8 cellular contexts compared by ENCODE assay signal in the genomic region with DNA sequence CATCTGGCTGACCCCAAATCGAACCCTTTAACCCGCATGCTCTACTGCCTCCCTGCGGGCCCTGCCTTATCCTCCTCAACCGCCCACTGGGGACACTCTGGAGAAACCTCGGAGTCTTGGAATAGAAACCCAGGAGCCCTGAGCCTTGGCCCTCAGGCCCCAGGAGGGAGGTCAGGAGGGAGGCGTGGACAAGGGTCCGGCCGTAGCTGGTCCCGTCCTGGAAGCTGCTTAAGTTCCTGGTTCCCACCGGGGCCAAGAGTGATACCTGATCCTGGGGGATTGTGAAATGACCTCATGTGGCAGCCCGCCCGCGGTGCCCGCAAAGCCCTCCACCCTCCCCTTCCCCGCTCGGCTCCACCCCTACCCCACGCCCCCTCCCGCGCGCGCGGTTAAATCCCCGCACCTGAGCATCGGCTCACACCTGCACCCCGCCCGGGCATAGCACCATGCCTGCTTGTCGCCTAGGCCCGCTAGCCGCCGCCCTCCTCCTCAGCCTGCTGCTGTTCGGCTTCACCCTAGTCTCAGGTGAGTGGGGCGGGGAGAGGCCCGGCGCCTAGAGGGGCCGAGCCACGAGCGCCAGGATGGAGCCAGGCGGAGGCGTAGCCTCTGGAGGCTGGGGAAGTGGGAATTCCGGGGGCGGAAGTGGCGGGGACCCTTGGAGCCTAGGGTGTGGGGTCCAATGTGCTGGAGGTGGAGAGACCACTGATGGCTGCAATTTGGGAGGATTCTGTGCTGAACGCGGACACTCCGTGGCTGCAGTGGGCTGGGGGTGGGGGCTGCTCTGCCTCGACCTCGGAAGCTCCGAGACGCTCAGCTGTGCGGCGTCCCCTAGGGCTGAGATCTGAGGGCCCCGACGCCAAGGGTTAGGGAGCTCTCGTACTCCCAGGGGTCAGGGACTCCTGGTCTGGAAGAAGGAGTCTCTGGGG. TPM values are rescaled to one million over a fixed set of nuclear protein-coding genes. Genes with fewer than 3 reads are reported as not detected.
DNase-seq lines count a peak whose midpoint lies in the region; ATAC-seq and TF ChIP-seq lines count a peak whose summit lies in the region.

A gene with protein sequence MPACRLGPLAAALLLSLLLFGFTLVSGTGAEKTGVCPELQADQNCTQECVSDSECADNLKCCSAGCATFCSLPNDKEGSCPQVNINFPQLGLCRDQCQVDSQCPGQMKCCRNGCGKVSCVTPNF (plus strand): TSS at position 418 of the 926 bp plus-strand sequence. CDS start 29 bp downstream, at position 447.

- peak within 1 kb of the TSS; percentile 42; the same call in 1 of the 2 replicates for H3K14ac ChIP-seq in H9 (ENCODE audit: insufficient read depth, low read length)

- in situ Hi-C loops in gastrocnemius medialis (cut with MboI; ENCODE audit: low sequenced_read_pairs in 4 of 4) = no loop called here

- no peak within 1 kb of the TSS for H3T11ph ChIP-seq in H9 (ENCODE audit: low read length)

- no peaks in the 10 kb centered on the region for H3K36me3 ChIP-seq in ACC112 (ENCODE audit: insufficient read depth, low read length)
- H3K36me3 ChIP-seq in iPS DF 6.9 (ENCODE audit: control insufficient read depth, insufficient read depth, low read length) = no peaks in the 10 kb centered on the region
- H3K36me3 ChIP-seq in gastrocnemius medialis = no peaks in the 10 kb centered on the region

- H2BK120ac ChIP-seq in H9 (ENCODE audit: low read depth, low read length, poor library complexity, severe bottlenecking) = no peak within 1 kb of the TSS

- no peak within 1 kb of the TSS for H4K91ac ChIP-seq in H9 (ENCODE audit: insufficient read length, low read depth, low read length)

- H4K5ac ChIP-seq in H9 (ENCODE audit: insufficient read length, low read depth, low read length) = no peak within 1 kb of the TSS

- peak; percentile 21 for ATAC-seq in activated CD8-positive, alpha-beta T cell treated with anti-CD3 and anti-CD28 coated beads for 36 hours
- ATAC-seq in gastrocnemius medialis = no peak
- ATAC-seq in GM21786 (IDR thresholded peaks at IDR 0.05; ENCODE audit: unreplicated experiment) = no peak
- no peak for ATAC-seq in HG03565 (IDR thresholded peaks at IDR 0.05; ENCODE audit: unreplicated experiment)

- CTCF ChIA-PET in activated CD8-positive, alpha-beta T cell treated with anti-CD3 and anti-CD28 coated beads for 36 hours (lab: Charles Lee) = interaction anchor here (0.7 to 2.1 kb wide), 4 partner anchors 20 to 301 kb away, joined by 3 to 7 read pairs (median 5); no protein-coding TSS in a partner anchor

- H2BK5ac ChIP-seq in H9 (ENCODE audit: insufficient read length, low read length) = no peak within 1 kb of the TSS

- peaks cover 0 to 2% of the 10 kb centered on the region in 2 experiments; a peak in 1 of 5 replicates for H3K9me3 Mint-ChIP-seq in H9
- H3K9me3 Mint-ChIP-seq in activated CD8-positive, alpha-beta T cell treated with anti-CD3 and anti-CD28 coated beads for 36 hours = no peaks in the 10 kb centered on the region

- H3K23me2 ChIP-seq in H9 (ENCODE audit: insufficient read length, low read depth, low read length, poor library complexity, severe bottlenecking) = peaks cover 22% of the 10 kb centered on the region

- no peak within 1 kb of the TSS for H2BK15ac ChIP-seq in H9 (ENCODE audit: low read depth, low read length)

- H2AK5ac ChIP-seq in H9 (ENCODE audit: insufficient read length, low read length) = no peak within 1 kb of the TSS

- peak within 1 kb of the TSS; percentile 58 for H3K4me2 ChIP-seq in H9 (ENCODE audit: insufficient read depth, insufficient read length, low read length)

- no peak within 1 kb of the TSS for H3K27ac ChIP-seq in ACC112 (ENCODE audit: low read depth, low read length)
- no peak within 1 kb of the TSS for H3K27ac ChIP-seq in H9 (ENCODE audit: insufficient read length, low read depth, low read length)
- H3K27ac ChIP-seq in iPS DF 6.9 (ENCODE audit: low read length) = no peak within 1 kb of the TSS
- H3K27ac ChIP-seq in gastrocnemius medialis = no peak within 1 kb of the TSS

- H3K4me1 ChIP-seq in ACC112 (ENCODE audit: control insufficient read depth, insufficient read depth, low read length, unreplicated experiment) (no peaks in the 10 kb centered on the region), H9 (ENCODE audit: insufficient read depth, low read length) (no peaks in the 10 kb centered on the region), iPS DF 6.9 (ENCODE audit: control insufficient read depth, insufficient read depth, low read length) (peaks cover 5% of the 10 kb centered on the region), gastrocnemius medialis (peaks cover 0 to 18% of the 10 kb centered on the region in 2 donors)

- H4K8ac ChIP-seq in H9 (replicated peaks; ENCODE audit: insufficient read length, low read depth, low read length) = no peak within 1 kb of the TSS

- peaks cover 26 to 33% of the 10 kb centered on the region in 2 experiments for H3K4me1 Mint-ChIP-seq in H9
- peaks cover 5% of the 10 kb centered on the region for H3K4me1 Mint-ChIP-seq in activated CD8-positive, alpha-beta T cell treated with anti-CD3 and anti-CD28 coated beads for 36 hours (ENCODE audit: low read depth)

- H3K36me3 Mint-ChIP-seq in H9 (ENCODE audit: insufficient read depth in 1 of 3, low read depth in 3 of 3) = peaks cover 5 to 17% (median 6%) of the 10 kb centered on the region in 3 experiments
- no peaks in the 10 kb centered on the region for H3K36me3 Mint-ChIP-seq in activated CD8-positive, alpha-beta T cell treated with anti-CD3 and anti-CD28 coated beads for 36 hours (ENCODE audit: low read depth)

- peak within 1 kb of the TSS; percentile 77 to 82 for H3K4me3 Mint-ChIP-seq in H9
- H3K4me3 Mint-ChIP-seq in activated CD8-positive, alpha-beta T cell treated with anti-CD3 and anti-CD28 coated beads for 36 hours = peak within 1 kb of the TSS; percentile 60

- peak; percentile 44; the same call in 2 of the 3 replicates for TF ChIP-seq CTCF in H9 (conservative IDR thresholded peaks at IDR 0.05)
- TF ChIP-seq CTCF in activated CD8-positive, alpha-beta T cell treated with anti-CD3 and anti-CD28 coated beads for 36 hours (IDR thresholded peaks at IDR 0.05) = no peak
- TF ChIP-seq CTCF in gastrocnemius medialis (IDR thresholded peaks at IDR 0.05 in 4 of 5, conservative IDR thresholded peaks at IDR 0.05 in 1 of 5) = no peak

- no peak within 1 kb of the TSS for H2BK20ac ChIP-seq in H9 (ENCODE audit: low read depth, low read length, poor library complexity, severe bottlenecking)

- no CpG with 5 or more reads among the region's 54 CpGs for WGBS in H9 (ENCODE audit: extremely low coverage, insufficient read length, low lambda C conversion rate)
- WGBS in iPS DF 6.9 (ENCODE audit: insufficient coverage, insufficient read length) = no CpG with 5 or more reads among the region's 54 CpGs

- H3K9me3 ChIP-seq in H9 (ENCODE audit: control insufficient read depth, low read depth, low read length) (no peaks in the 10 kb centered on the region), iPS DF 6.9 (ENCODE audit: control insufficient read depth, insufficient read depth, low read length) (no peaks in the 10 kb centered on the region), gastrocnemius medialis (no peaks in the 10 kb centered on the region)

- H3K56ac ChIP-seq in H9 (ENCODE audit: insufficient read length, low read depth, low read length) = no peak within 1 kb of the TSS

- DNase-seq in H9 (peak; percentile 78), iPS DF 6.9 (ENCODE audit: low read depth, low spot score) (no peak), gastrocnemius medialis (peak in 1 of 2 donors; percentile 22), SHP77 treated with DMSO at 0.1 percent for 48 hours (lab: John Stamatoyannopoulos, UW) (no peak)
- DNase-seq in activated CD8-positive, alpha-beta T cell treated with anti-CD3 and anti-CD28 coated beads for 36 hours = peak; percentile 21

- H3K27me3 ChIP-seq in ACC112 (ENCODE audit: insufficient read depth, low read length) (peaks cover 87% of the 10 kb centered on the region), H9 (ENCODE audit: insufficient read depth, low read length) (no peaks in the 10 kb centered on the region), iPS DF 6.9 (ENCODE audit: control insufficient read depth, insufficient read depth, low read length) (no peaks in the 10 kb centered on the region), gastrocnemius medialis (peaks cover 31 to 41% (median 35%) of the 10 kb centered on the region in 3 donors)

- H2BK12ac ChIP-seq in H9 (ENCODE audit: insufficient read length, low read depth, low read length) = no peak within 1 kb of the TSS

- no peaks in the 10 kb centered on the region for H4K20me1 ChIP-seq in H9 (ENCODE audit: control insufficient read depth, insufficient read depth, insufficient read length)

- H3K23ac ChIP-seq in H9 (ENCODE audit: insufficient read length, low read depth, low read length) = no peak within 1 kb of the TSS

- H3K27me3 Mint-ChIP-seq in H9 (ENCODE audit: low read depth) = peaks cover 23% of the 10 kb centered on the region
- peaks cover 58% of the 10 kb centered on the region for H3K27me3 Mint-ChIP-seq in activated CD8-positive, alpha-beta T cell treated with anti-CD3 and anti-CD28 coated beads for 36 hours

- intact Hi-C loops in activated CD8-positive, alpha-beta T cell treated with anti-CD3 and anti-CD28 coated beads for 36 hours (cut with micrococcal nuclease) = no loop called here
- intact Hi-C loops in gastrocnemius medialis (cut with DNase I; ENCODE audit: low total_unique reads) = no loop called here

- H3K4ac ChIP-seq in H9 (ENCODE audit: low read depth, low read length) = no peak within 1 kb of the TSS

- H3K4me3 ChIP-seq in ACC112 (ENCODE audit: low read depth, low read length) = peak within 1 kb of the TSS; percentile 65
- peak within 1 kb of the TSS; percentile 59 for H3K4me3 ChIP-seq in iPS DF 6.9 (ENCODE audit: low read length)
- peak within 1 kb of the TSS; percentile 30 to 52 (median 49) for H3K4me3 ChIP-seq in gastrocnemius medialis

- H3K79me2 ChIP-seq in ACC112 (ENCODE audit: control insufficient read depth, insufficient read depth, low read length, unreplicated experiment) (no peaks in the 10 kb centered on the region), H9 (ENCODE audit: insufficient read depth, low read length) (no peaks in the 10 kb centered on the region)

- POLR2A ChIA-PET in activated CD8-positive, alpha-beta T cell treated with anti-CD3 and anti-CD28 coated beads for 36 hours (lab: Charles Lee) = no interaction called here

- H3K18ac ChIP-seq in H9 (ENCODE audit: insufficient read length, low read depth, low read length) = no peak within 1 kb of the TSS

- H3K9ac ChIP-seq in H9 (ENCODE audit: extremely low read depth, insufficient read length, low read length) = peak within 1 kb of the TSS; percentile 32

- H2AFZ ChIP-seq in ACC112 (ENCODE audit: low read length, unreplicated experiment) = no peak within 1 kb of the TSS
- no peak within 1 kb of the TSS for H2AFZ ChIP-seq in H9 (ENCODE audit: low read length)

- TF ChIP-seq POLR2A in gastrocnemius medialis (IDR thresholded peaks at IDR 0.05) = no peak

- H3K79me1 ChIP-seq in H9 (ENCODE audit: insufficient read depth, low read depth, low read length, poor library complexity, severe bottlenecking) = no peaks in the 10 kb centered on the region

- H3K27ac Mint-ChIP-seq in H9 = no peak within 1 kb of the TSS; a peak in 1 of 7 replicates
- H3K27ac Mint-ChIP-seq in activated CD8-positive, alpha-beta T cell treated with anti-CD3 and anti-CD28 coated beads for 36 hours = no peak within 1 kb of the TSS

RNA-seq across cellular contexts. Expression of the gene that starts here (rescaled TPM):
- total RNA-seq in H9 (2021) = 57.1 and 59.6 TPM in 2 replicates
- total RNA-seq in activated CD8-positive, alpha-beta T cell treated with anti-CD3 and anti-CD28 coated beads for 36 hours = 1 to 10 TPM; 1.3 TPM
- not detected for total RNA-seq in gastrocnemius medialis

Comparison
In these comparisons a context has a peak if more than half of its experiments do, and no peak if none do; other contexts are left out.
1. RNA of the gene that starts here (total RNA-seq): 57.1 to 59.6 TPM in H9; 1.3 TPM in activated CD8-positive, alpha-beta T cell treated with anti-CD3 and anti-CD28 coated beads for 36 hours and not detected in gastrocnemius medialis; every median in the first group is over 10 times any median in the second.
2. DNase-seq: peak in H9 (single experiment) and activated CD8-positive, alpha-beta T cell treated with anti-CD3 and anti-CD28 coated beads for 36 hours (single experiment); none in iPS DF 6.9 (single experiment) and SHP77 treated with DMSO at 0.1 percent for 48 hours (single experiment).
3. Peak in every context shown above with its lines, with median percentiles within 50 percentile points of each other: H3K4me3 ChIP-seq.